Comparison of ENCODE assay signal across 8 cellular contexts in genomic region chr11:46346886-46347636, GRCh38.
A peak's percentile ranks its signal among the peaks of the same experiment; 100 is the strongest.
DNase-seq lines count a peak whose midpoint lies in the region; ATAC-seq and TF ChIP-seq lines count a peak whose summit lies in the region.

A gene with protein sequence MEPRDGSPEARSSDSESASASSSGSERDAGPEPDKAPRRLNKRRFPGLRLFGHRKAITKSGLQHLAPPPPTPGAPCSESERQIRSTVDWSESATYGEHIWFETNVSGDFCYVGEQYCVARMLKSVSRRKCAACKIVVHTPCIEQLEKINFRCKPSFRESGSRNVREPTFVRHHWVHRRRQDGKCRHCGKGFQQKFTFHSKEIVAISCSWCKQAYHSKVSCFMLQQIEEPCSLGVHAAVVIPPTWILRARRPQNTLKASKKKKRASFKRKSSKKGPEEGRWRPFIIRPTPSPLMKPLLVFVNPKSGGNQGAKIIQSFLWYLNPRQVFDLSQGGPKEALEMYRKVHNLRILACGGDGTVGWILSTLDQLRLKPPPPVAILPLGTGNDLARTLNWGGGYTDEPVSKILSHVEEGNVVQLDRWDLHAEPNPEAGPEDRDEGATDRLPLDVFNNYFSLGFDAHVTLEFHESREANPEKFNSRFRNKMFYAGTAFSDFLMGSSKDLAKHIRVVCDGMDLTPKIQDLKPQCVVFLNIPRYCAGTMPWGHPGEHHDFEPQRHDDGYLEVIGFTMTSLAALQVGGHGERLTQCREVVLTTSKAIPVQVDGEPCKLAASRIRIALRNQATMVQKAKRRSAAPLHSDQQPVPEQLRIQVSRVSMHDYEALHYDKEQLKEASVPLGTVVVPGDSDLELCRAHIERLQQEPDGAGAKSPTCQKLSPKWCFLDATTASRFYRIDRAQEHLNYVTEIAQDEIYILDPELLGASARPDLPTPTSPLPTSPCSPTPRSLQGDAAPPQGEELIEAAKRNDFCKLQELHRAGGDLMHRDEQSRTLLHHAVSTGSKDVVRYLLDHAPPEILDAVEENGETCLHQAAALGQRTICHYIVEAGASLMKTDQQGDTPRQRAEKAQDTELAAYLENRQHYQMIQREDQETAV (plus strand): TSS chr11:46347463. CDS start chr11:46347660, 197 bp downstream.

- peak; percentile 99 for TF ChIP-seq CTCF in 22Rv1 (IDR thresholded peaks at IDR 0.05)

- DNase-seq in NCI-H2171 treated with DMSO at 0.1 percent for 48 hours (lab: John Stamatoyannopoulos, UW) (peak; percentile 88), islet precursor cell (peak; percentile 93)
- peak; percentile 78 for DNase-seq in activated CD4-positive, CD25-positive, alpha-beta regulatory T cell treated with anti-CD3 and anti-CD28 coated beads, Interleukin-2, amount 50 U/mL, for 16 hours (ENCODE audit: low read depth, low spot score)
- peak; percentile 95 for DNase-seq in central memory CD4-positive, alpha-beta T cell
- peak; percentile 75 to 84 (median 79) for DNase-seq in stimulated activated CD4-positive, alpha-beta T cell treated with anti-CD3 and anti-CD28 coated beads, Interleukin-12 subunit alpha, Interleukin-12 subunit beta, amount 100 ng/mL, for 48 hours (ENCODE audit: low read depth in 2 of 3, low spot score in 1 of 3)

- ATAC-seq in GM18502 (IDR thresholded peaks at IDR 0.05; ENCODE audit: poor library complexity, unreplicated experiment) (peak; percentile 63), HG02943 (IDR thresholded peaks at IDR 0.05; ENCODE audit: low read depth, unreplicated experiment) (peak; percentile 57)

- peak within 1 kb of the TSS; percentile 68 for H3K27ac ChIP-seq in 22Rv1

Comparison
In these comparisons a context has a peak if more than half of its experiments do, and no peak if none do; other contexts are left out.
1. Peak in every context shown above with its lines: DNase-seq, ATAC-seq and H3K27ac ChIP-seq.